Comparison of ENCODE assay signal across 8 cellular contexts in genomic region chr19:3210347-3211017, GRCh38. TPM values are rescaled to one million over a fixed set of nuclear protein-coding genes. Genes with fewer than 3 reads are reported as not detected.
DNase-seq lines count a peak whose midpoint lies in the region; ATAC-seq and TF ChIP-seq lines count a peak whose summit lies in the region.

No MANE protein-coding gene starts in this region.

- no peaks in the 10 kb centered on the region for H3K9me3 Mint-ChIP-seq in activated T-cell treated with anti-CD3 and anti-CD28 coated beads, Interleukin-2, amount 50 U/mL, for 4 hours

- ATAC-seq in activated T-cell treated with anti-CD3 and anti-CD28 coated beads, Interleukin-2, amount 50 U/mL, for 4 hours, result peak; percentile 86 to 91
- no peak for ATAC-seq in HG03135 (IDR thresholded peaks at IDR 0.05; ENCODE audit: unreplicated experiment)

- H3K4me1 Mint-ChIP-seq in activated T-cell treated with anti-CD3 and anti-CD28 coated beads, Interleukin-2, amount 50 U/mL, for 4 hours (ENCODE audit: low read depth), result no peaks in the 10 kb centered on the region

- no peak overlapping the region for H3K4me3 ChIP-seq in foreskin fibroblast (ENCODE audit: low read depth in 1 of 2, low read length in 2 of 2)

- H3K4me3 Mint-ChIP-seq in activated T-cell treated with anti-CD3 and anti-CD28 coated beads, Interleukin-2, amount 50 U/mL, for 4 hours, result no peak overlapping the region

- H3K36me3 Mint-ChIP-seq in activated T-cell treated with anti-CD3 and anti-CD28 coated beads, Interleukin-2, amount 50 U/mL, for 4 hours (ENCODE audit: insufficient read depth), result peaks cover 2% of the 10 kb centered on the region

- H3K27me3 Mint-ChIP-seq in activated T-cell treated with anti-CD3 and anti-CD28 coated beads, Interleukin-2, amount 50 U/mL, for 4 hours (ENCODE audit: low read depth), result no peaks in the 10 kb centered on the region

- DNase-seq in NK-92 treated with Interleukin-12 subunit alpha and Interleukin-12 subunit beta, amount 100 ng/mL, for 24 hours (lab: John Stamatoyannopoulos, UW), result peak; percentile 23
- DNase-seq in NK-92 (lab: John Stamatoyannopoulos, UW; ENCODE audit: unreplicated experiment) (no peak), OCI-M1 (lab: John Stamatoyannopoulos, UW) (peak; percentile 25), foreskin fibroblast (peak; percentile 15 to 63), renal cortical epithelial cell (ENCODE audit: low read depth) (peak; percentile 7), NCI-H146 (lab: John Stamatoyannopoulos, UW) (no peak)
- DNase-seq in activated T-cell treated with anti-CD3 and anti-CD28 coated beads, Interleukin-2, amount 50 U/mL, for 4 hours, result peak; percentile 66

- peak; percentile 52 for TF ChIP-seq CTCF in foreskin fibroblast (IDR thresholded peaks at IDR 0.05; ENCODE audit: low read depth, low read length)

RNA-seq across cellular contexts. Expression of gene CELF5, which starts 14.0 kb away (rescaled TPM):
- under 1 TPM in 2 of 3 donors, not detected in 1; 0.05 to 0.38 TPM for total RNA-seq in activated T-cell treated with anti-CD3 and anti-CD28 coated beads, Interleukin-2, amount 50 U/mL, for 4 hours
- 0.20 TPM in 1 of 2 replicates, not detected in the other for total RNA-seq in renal cortical epithelial cell

RNA-seq across cellular contexts. Expression of gene NCLN, which starts 24.8 kb away (rescaled TPM):
- total RNA-seq in activated T-cell treated with anti-CD3 and anti-CD28 coated beads, Interleukin-2, amount 50 U/mL, for 4 hours, result 100 to 1,000 TPM; 169 to 200 (median 177) TPM
- total RNA-seq in renal cortical epithelial cell, result 39.4 and 72.6 TPM in 2 replicates

RNA-seq across cellular contexts. Expression of gene S1PR4, which starts 31.9 kb away (rescaled TPM):
- 10 to 100 TPM; 19.4 to 24.5 (median 23.8) TPM for total RNA-seq in activated T-cell treated with anti-CD3 and anti-CD28 coated beads, Interleukin-2, amount 50 U/mL, for 4 hours
- 0.10 TPM in 1 of 2 replicates, not detected in the other for total RNA-seq in renal cortical epithelial cell

Comparison
In these comparisons a context has a peak if more than half of its experiments do, and no peak if none do; other contexts are left out.
1. DNase-seq: peak in NK-92 treated with Interleukin-12 subunit alpha and Interleukin-12 subunit beta, amount 100 ng/mL, for 24 hours (single experiment), OCI-M1 (single experiment), activated T-cell treated with anti-CD3 and anti-CD28 coated beads, Interleukin-2, amount 50 U/mL, for 4 hours (single experiment), foreskin fibroblast (2 of 2) and renal cortical epithelial cell (single experiment); none in NK-92 (single experiment) and NCI-H146 (single experiment).
2. RNA of gene S1PR4, which starts 31.9 kb away (total RNA-seq): 19.4 to 24.5 TPM in activated T-cell treated with anti-CD3 and anti-CD28 coated beads, Interleukin-2, amount 50 U/mL, for 4 hours; 0.10 TPM in renal cortical epithelial cell; every median in the first group is over 10 times any median in the second.